In genomic region chr20:57131077-57131476, GRCh38 we compare ENCODE assay signal across 1 cellular context.
TF ChIP-seq lines count a peak whose summit lies in the region.

No MANE protein-coding gene starts in this region.

TF ChIP-seq in K562, 482 proteins besides CTCF, POLR2A, EP300 and RAD21 (continued from another document):
- peak; percentile 77 for TF ChIP-seq ZBTB40 (IDR thresholded peaks at IDR 0.05)
- no peak for TF ChIP-seq ZBTB40 (CRISPR knock-in tag; IDR thresholded peaks at IDR 0.05)
- no peak for TF ChIP-seq ZNF79 (CRISPR knock-in tag; IDR thresholded peaks at IDR 0.05; ENCODE audit: low read depth)
- TF ChIP-seq SNIP1 (IDR thresholded peaks at IDR 0.05; ENCODE audit: low read depth), result no peak
- TF ChIP-seq ZFX (CRISPR knock-in tag; IDR thresholded peaks at IDR 0.05), result no peak
- TF ChIP-seq, protein P1, sequence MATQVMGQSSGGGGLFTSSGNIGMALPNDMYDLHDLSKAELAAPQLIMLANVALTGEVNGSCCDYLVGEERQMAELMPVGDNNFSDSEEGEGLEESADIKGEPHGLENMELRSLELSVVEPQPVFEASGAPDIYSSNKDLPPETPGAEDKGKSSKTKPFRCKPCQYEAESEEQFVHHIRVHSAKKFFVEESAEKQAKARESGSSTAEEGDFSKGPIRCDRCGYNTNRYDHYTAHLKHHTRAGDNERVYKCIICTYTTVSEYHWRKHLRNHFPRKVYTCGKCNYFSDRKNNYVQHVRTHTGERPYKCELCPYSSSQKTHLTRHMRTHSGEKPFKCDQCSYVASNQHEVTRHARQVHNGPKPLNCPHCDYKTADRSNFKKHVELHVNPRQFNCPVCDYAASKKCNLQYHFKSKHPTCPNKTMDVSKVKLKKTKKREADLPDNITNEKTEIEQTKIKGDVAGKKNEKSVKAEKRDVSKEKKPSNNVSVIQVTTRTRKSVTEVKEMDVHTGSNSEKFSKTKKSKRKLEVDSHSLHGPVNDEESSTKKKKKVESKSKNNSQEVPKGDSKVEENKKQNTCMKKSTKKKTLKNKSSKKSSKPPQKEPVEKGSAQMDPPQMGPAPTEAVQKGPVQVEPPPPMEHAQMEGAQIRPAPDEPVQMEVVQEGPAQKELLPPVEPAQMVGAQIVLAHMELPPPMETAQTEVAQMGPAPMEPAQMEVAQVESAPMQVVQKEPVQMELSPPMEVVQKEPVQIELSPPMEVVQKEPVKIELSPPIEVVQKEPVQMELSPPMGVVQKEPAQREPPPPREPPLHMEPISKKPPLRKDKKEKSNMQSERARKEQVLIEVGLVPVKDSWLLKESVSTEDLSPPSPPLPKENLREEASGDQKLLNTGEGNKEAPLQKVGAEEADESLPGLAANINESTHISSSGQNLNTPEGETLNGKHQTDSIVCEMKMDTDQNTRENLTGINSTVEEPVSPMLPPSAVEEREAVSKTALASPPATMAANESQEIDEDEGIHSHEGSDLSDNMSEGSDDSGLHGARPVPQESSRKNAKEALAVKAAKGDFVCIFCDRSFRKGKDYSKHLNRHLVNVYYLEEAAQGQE (CRISPR knock-in tag; IDR thresholded peaks at IDR 0.05; ENCODE audit: low read depth), result no peak
